Comparison of ENCODE assay signal across 13 cellular contexts in the genomic region with DNA sequence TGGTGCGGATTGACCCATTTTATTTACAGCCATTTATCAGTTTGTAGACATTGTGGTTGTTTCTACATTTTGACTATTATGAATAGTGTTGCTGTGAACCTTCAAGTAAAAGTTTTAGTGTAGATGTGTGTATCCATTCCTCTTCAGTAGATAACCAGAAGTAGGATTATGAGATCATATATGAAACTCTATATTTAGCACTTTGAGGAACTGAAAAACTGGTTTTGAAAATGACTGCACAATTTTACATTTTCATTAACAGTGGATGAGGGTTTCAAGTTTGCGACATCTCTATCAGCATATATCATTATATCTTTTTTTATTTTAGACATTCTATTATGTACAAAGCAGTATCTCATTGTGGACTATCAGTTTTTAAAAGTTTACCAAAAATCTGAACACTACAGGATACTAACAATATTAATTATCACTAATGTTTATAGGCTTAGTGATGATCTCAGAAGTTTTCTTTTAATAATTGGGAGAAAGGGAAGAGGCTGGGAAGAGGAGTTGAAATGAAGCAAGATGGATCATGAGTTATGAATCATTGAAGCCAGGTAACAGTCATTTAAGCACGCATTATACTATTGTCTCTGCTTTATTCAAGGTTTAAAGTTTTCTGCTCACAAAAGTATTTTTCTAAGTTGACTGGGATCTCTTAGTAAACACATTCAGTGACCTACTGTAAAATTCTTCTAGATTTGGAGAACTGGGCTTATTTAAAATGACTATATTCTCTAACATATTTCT.
DNase-seq lines count a peak whose midpoint lies in the region; ATAC-seq, FAIRE-seq and TF ChIP-seq lines count a peak whose summit lies in the region.
"Had no signal": no experiment of that assay in that cellular context is flagged by ENCODE, and none has a peak within 500 bp of the region (broad histone marks: within the 10 kb centered on the region; RNA-seq: fewer than 3 reads in every experiment).

No MANE protein-coding gene starts in this region.

- ATAC-seq in GM19452 (IDR thresholded peaks at IDR 0.05; ENCODE audit: unreplicated experiment) (peak; percentile 68), HG02884 (IDR thresholded peaks at IDR 0.05; ENCODE audit: unreplicated experiment) (peak; percentile 88), HG03565 (IDR thresholded peaks at IDR 0.05; ENCODE audit: unreplicated experiment) (peak; percentile 95)

- TF ChIP-seq CTCF in GM12864 (IDR thresholded peaks at IDR 0.05; ENCODE audit: low read depth, low read length, missing control alignments), result no peak

- FAIRE-seq in RCC 7860 (lab: Jason Lieb, UNC), result no peak

- peak; percentile 21 for DNase-seq in GM12864 (ENCODE audit: low read depth)
- DNase-seq in DMS53 treated with DMSO at 0.1 percent for 48 hours (lab: John Stamatoyannopoulos, UW; ENCODE audit: unreplicated experiment), result no peak
- DNase-seq in stimulated activated CD4-positive, alpha-beta T cell treated with anti-CD3 and anti-CD28 coated beads, Interleukin-2, amount 100 ng/mL, for 48 hours, result no peak
- no peak for DNase-seq in RCC 7860 (ENCODE audit: low spot score)
- DNase-seq in cortex of kidney (lab: John Stamatoyannopoulos, UW), result no peak
- DNase-seq: ACHN, activated gamma-delta T cell treated with Interleukin-2 at 50 U/mL for 16 hours, HFFc6, NCI-H1417 treated with DMSO at 0.1 percent for 48 hours had no signal

- no peak overlapping the region for H3K4me3 ChIP-seq in GM12864 (ENCODE audit: low read depth, low read length)
- H3K4me3 ChIP-seq: vagina had no signal
